1 cellular context compared by ENCODE assay signal in the genomic region with DNA sequence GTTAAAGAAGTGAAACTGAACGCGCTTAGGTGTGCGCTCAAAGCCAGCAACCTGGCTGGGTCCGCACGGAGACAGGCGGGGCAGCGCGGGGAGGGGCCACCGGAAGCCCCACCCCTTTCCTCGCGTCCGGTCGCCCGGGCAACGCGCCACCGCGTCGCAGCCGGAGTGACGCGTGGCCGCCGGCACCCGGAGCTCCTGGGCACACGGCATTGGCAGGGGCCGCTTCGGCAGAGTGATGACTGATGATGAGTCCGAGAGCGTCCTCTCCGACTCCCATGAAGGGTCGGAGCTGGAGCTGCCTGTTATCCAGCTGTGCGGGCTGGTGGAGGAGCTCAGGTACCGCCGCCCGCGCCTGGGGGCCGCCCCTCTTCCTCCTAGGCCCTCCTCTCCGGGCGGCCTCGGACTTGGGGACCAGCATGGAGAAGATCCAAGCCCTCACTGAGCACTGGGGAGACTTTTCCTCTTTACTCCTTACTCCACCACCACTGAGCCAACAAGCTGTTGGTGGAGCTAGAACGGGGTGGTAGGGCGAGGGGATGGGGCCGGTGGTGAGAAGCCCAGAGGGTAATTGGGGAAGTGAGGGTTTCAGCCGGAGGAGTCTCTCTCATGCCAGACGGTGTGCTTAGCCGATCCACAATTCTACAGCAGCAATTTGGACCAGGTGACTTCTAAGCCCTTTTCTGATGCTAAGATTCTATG.
TF ChIP-seq lines count a peak whose summit lies in the region.

No MANE protein-coding gene starts in this region.

TF ChIP-seq in HepG2, 621 proteins besides CTCF, POLR2A, EP300 and RAD21 (continued from another document and continues in another):
- TF ChIP-seq, protein P1, sequence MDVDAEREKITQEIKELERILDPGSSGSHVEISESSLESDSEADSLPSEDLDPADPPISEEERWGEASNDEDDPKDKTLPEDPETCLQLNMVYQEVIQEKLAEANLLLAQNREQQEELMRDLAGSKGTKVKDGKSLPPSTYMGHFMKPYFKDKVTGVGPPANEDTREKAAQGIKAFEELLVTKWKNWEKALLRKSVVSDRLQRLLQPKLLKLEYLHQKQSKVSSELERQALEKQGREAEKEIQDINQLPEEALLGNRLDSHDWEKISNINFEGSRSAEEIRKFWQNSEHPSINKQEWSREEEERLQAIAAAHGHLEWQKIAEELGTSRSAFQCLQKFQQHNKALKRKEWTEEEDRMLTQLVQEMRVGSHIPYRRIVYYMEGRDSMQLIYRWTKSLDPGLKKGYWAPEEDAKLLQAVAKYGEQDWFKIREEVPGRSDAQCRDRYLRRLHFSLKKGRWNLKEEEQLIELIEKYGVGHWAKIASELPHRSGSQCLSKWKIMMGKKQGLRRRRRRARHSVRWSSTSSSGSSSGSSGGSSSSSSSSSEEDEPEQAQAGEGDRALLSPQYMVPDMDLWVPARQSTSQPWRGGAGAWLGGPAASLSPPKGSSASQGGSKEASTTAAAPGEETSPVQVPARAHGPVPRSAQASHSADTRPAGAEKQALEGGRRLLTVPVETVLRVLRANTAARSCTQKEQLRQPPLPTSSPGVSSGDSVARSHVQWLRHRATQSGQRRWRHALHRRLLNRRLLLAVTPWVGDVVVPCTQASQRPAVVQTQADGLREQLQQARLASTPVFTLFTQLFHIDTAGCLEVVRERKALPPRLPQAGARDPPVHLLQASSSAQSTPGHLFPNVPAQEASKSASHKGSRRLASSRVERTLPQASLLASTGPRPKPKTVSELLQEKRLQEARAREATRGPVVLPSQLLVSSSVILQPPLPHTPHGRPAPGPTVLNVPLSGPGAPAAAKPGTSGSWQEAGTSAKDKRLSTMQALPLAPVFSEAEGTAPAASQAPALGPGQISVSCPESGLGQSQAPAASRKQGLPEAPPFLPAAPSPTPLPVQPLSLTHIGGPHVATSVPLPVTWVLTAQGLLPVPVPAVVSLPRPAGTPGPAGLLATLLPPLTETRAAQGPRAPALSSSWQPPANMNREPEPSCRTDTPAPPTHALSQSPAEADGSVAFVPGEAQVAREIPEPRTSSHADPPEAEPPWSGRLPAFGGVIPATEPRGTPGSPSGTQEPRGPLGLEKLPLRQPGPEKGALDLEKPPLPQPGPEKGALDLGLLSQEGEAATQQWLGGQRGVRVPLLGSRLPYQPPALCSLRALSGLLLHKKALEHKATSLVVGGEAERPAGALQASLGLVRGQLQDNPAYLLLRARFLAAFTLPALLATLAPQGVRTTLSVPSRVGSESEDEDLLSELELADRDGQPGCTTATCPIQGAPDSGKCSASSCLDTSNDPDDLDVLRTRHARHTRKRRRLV (CRISPR knock-in tag; IDR thresholded peaks at IDR 0.05): no peak
- TF ChIP-seq, protein P2, sequence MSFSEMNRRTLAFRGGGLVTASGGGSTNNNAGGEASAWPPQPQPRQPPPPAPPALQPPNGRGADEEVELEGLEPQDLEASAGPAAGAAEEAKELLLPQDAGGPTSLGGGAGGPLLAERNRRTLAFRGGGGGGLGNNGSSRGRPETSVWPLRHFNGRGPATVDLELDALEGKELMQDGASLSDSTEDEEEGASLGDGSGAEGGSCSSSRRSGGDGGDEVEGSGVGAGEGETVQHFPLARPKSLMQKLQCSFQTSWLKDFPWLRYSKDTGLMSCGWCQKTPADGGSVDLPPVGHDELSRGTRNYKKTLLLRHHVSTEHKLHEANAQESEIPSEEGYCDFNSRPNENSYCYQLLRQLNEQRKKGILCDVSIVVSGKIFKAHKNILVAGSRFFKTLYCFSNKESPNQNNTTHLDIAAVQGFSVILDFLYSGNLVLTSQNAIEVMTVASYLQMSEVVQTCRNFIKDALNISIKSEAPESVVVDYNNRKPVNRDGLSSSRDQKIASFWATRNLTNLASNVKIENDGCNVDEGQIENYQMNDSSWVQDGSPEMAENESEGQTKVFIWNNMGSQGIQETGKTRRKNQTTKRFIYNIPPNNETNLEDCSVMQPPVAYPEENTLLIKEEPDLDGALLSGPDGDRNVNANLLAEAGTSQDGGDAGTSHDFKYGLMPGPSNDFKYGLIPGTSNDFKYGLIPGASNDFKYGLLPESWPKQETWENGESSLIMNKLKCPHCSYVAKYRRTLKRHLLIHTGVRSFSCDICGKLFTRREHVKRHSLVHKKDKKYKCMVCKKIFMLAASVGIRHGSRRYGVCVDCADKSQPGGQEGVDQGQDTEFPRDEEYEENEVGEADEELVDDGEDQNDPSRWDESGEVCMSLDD (CRISPR knock-in tag; IDR thresholded peaks at IDR 0.05; ENCODE audit: borderline replicate concordance): no peak
- TF ChIP-seq CBX1 (IDR thresholded peaks at IDR 0.05; ENCODE audit: low read depth) (no peak), PCBP1 (IDR thresholded peaks at IDR 0.05; ENCODE audit: borderline replicate concordance, low read depth, low read length) (no peak), FOXC1 (CRISPR knock-in tag; IDR thresholded peaks at IDR 0.05; ENCODE audit: borderline replicate concordance) (no peak; the same call in 1 of the 2 replicates), ZNF761 (CRISPR knock-in tag; conservative IDR thresholded peaks at IDR 0.05) (no peak), ZFP41 (CRISPR knock-in tag; IDR thresholded peaks at IDR 0.05; ENCODE audit: borderline replicate concordance) (no peak), ZNF775 (CRISPR knock-in tag; IDR thresholded peaks at IDR 0.05; ENCODE audit: borderline replicate concordance) (no peak), ZNF431 (CRISPR knock-in tag; IDR thresholded peaks at IDR 0.05; ENCODE audit: borderline replicate concordance, low read depth) (no peak), FOXO1 (CRISPR knock-in tag; IDR thresholded peaks at IDR 0.05) (no peak), PAX8 (CRISPR knock-in tag; IDR thresholded peaks at IDR 0.05; ENCODE audit: borderline replicate concordance) (0 out of 2 replicates have a peak, but pooled peaks have one; percentile 36), ZNF251 (CRISPR knock-in tag; IDR thresholded peaks at IDR 0.05) (no peak), TGIF2 (CRISPR knock-in tag; IDR thresholded peaks at IDR 0.05) (peak; percentile 63; the same call in 1 of the 2 replicates), GZF1 (CRISPR knock-in tag; IDR thresholded peaks at IDR 0.05) (no peak), ZNF383 (CRISPR knock-in tag; IDR thresholded peaks at IDR 0.05; ENCODE audit: borderline replicate concordance) (no peak), KDM1A (CRISPR knock-in tag; IDR thresholded peaks at IDR 0.05) (no peak), NFE2 (CRISPR knock-in tag; IDR thresholded peaks at IDR 0.05) (no peak), PRMT3 (CRISPR knock-in tag; IDR thresholded peaks at IDR 0.05; ENCODE audit: borderline replicate concordance, low read depth) (0 out of 2 replicates have a peak, but pooled peaks have one; percentile 23), YEATS2 (CRISPR knock-in tag; IDR thresholded peaks at IDR 0.05; ENCODE audit: borderline replicate concordance) (peak; percentile 76; the same call in 1 of the 2 replicates), GPN1 (CRISPR knock-in tag; IDR thresholded peaks at IDR 0.05; ENCODE audit: borderline replicate concordance) (no peak)
- TF ChIP-seq, protein P3, sequence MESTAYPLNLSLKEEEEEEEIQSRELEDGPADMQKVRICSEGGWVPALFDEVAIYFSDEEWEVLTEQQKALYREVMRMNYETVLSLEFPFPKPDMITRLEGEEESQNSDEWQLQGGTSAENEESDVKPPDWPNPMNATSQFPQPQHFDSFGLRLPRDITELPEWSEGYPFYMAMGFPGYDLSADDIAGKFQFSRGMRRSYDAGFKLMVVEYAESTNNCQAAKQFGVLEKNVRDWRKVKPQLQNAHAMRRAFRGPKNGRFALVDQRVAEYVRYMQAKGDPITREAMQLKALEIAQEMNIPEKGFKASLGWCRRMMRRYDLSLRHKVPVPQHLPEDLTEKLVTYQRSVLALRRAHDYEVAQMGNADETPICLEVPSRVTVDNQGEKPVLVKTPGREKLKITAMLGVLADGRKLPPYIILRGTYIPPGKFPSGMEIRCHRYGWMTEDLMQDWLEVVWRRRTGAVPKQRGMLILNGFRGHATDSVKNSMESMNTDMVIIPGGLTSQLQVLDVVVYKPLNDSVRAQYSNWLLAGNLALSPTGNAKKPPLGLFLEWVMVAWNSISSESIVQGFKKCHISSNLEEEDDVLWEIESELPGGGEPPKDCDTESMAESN (CRISPR knock-in tag; conservative IDR thresholded peaks at IDR 0.05): no peak
- TF ChIP-seq, protein P4, sequence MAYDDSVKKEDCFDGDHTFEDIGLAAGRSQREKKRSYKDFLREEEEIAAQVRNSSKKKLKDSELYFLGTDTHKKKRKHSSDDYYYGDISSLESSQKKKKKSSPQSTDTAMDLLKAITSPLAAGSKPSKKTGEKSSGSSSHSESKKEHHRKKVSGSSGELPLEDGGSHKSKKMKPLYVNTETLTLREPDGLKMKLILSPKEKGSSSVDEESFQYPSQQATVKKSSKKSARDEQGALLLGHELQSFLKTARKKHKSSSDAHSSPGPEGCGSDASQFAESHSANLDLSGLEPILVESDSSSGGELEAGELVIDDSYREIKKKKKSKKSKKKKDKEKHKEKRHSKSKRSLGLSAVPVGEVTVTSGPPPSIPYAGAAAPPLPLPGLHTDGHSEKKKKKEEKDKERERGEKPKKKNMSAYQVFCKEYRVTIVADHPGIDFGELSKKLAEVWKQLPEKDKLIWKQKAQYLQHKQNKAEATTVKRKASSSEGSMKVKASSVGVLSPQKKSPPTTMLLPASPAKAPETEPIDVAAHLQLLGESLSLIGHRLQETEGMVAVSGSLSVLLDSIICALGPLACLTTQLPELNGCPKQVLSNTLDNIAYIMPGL (CRISPR knock-in tag; IDR thresholded peaks at IDR 0.05; ENCODE audit: borderline replicate concordance in 1 of 2, low read depth in 1 of 2): peak; percentile 31 to 46; a peak in 2 of 4 replicates
- TF ChIP-seq, protein P5, sequence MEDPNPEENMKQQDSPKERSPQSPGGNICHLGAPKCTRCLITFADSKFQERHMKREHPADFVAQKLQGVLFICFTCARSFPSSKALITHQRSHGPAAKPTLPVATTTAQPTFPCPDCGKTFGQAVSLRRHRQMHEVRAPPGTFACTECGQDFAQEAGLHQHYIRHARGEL (CRISPR knock-in tag; IDR thresholded peaks at IDR 0.05): no peak
- TF ChIP-seq, protein P6, sequence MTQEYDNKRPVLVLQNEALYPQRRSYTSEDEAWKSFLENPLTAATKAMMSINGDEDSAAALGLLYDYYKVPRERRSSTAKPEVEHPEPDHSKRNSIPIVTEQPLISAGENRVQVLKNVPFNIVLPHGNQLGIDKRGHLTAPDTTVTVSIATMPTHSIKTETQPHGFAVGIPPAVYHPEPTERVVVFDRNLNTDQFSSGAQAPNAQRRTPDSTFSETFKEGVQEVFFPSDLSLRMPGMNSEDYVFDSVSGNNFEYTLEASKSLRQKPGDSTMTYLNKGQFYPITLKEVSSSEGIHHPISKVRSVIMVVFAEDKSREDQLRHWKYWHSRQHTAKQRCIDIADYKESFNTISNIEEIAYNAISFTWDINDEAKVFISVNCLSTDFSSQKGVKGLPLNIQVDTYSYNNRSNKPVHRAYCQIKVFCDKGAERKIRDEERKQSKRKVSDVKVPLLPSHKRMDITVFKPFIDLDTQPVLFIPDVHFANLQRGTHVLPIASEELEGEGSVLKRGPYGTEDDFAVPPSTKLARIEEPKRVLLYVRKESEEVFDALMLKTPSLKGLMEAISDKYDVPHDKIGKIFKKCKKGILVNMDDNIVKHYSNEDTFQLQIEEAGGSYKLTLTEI (CRISPR knock-in tag; conservative IDR thresholded peaks at IDR 0.05): no peak
- TF ChIP-seq, protein P7, sequence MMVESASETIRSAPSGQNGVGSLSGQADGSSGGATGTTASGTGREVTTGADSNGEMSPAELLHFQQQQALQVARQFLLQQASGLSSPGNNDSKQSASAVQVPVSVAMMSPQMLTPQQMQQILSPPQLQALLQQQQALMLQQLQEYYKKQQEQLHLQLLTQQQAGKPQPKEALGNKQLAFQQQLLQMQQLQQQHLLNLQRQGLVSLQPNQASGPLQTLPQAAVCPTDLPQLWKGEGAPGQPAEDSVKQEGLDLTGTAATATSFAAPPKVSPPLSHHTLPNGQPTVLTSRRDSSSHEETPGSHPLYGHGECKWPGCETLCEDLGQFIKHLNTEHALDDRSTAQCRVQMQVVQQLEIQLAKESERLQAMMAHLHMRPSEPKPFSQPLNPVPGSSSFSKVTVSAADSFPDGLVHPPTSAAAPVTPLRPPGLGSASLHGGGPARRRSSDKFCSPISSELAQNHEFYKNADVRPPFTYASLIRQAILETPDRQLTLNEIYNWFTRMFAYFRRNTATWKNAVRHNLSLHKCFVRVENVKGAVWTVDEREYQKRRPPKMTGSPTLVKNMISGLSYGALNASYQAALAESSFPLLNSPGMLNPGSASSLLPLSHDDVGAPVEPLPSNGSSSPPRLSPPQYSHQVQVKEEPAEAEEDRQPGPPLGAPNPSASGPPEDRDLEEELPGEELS (CRISPR knock-in tag; IDR thresholded peaks at IDR 0.05): no peak
- TF ChIP-seq, protein P8, sequence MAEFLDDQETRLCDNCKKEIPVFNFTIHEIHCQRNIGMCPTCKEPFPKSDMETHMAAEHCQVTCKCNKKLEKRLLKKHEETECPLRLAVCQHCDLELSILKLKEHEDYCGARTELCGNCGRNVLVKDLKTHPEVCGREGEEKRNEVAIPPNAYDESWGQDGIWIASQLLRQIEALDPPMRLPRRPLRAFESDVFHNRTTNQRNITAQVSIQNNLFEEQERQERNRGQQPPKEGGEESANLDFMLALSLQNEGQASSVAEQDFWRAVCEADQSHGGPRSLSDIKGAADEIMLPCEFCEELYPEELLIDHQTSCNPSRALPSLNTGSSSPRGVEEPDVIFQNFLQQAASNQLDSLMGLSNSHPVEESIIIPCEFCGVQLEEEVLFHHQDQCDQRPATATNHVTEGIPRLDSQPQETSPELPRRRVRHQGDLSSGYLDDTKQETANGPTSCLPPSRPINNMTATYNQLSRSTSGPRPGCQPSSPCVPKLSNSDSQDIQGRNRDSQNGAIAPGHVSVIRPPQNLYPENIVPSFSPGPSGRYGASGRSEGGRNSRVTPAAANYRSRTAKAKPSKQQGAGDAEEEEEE (CRISPR knock-in tag; IDR thresholded peaks at IDR 0.05; ENCODE audit: borderline replicate concordance): no peak
- TF ChIP-seq, protein P9, sequence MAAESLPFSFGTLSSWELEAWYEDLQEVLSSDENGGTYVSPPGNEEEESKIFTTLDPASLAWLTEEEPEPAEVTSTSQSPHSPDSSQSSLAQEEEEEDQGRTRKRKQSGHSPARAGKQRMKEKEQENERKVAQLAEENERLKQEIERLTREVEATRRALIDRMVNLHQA (CRISPR knock-in tag; IDR thresholded peaks at IDR 0.05): no peak
- TF ChIP-seq, protein P10, sequence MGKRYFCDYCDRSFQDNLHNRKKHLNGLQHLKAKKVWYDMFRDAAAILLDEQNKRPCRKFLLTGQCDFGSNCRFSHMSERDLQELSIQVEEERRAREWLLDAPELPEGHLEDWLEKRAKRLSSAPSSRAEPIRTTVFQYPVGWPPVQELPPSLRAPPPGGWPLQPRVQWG (CRISPR knock-in tag; IDR thresholded peaks at IDR 0.05; ENCODE audit: borderline replicate concordance, low read depth): no peak
